In the genomic region with DNA sequence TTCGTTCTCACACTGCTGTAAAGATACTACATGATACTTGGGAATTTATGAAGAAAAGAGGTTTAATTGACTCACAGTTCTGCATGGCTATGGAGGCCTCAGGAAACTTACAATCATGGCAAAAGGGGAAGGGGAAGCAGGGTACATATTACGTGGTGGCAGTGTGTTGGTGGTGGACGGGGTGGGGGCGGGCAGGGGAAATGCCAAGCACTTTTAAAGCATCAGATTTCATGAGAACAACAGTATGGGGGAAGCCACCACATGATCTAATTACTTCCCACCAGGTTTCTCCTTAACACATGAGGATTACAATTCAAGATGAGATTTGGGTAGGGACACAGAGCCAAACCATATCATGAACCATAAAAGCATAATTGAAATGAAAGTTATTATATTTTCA, we compare ENCODE assay signal across 22 cellular contexts.
DNase-seq lines count a peak whose midpoint lies in the region; FAIRE-seq and TF ChIP-seq lines count a peak whose summit lies in the region.
"Had no signal": no experiment of that assay in that cellular context is flagged by ENCODE, and none has a peak within 500 bp of the region (broad histone marks: within the 10 kb centered on the region; RNA-seq: fewer than 3 reads in every experiment).

No MANE protein-coding gene starts in this region.

- POLR2A ChIA-PET in MCF 10A (lab: Yijun Ruan, JAX), result no interaction called here

- BruUV-seq in MCF 10A (replicated peaks; lab: Mats Ljungman, UMichigan), result no TSS peak

- TF ChIP-seq CTCF in MCF 10A (IDR thresholded peaks at IDR 0.05; ENCODE audit: unreplicated experiment) (no peak), breast epithelium (IDR thresholded peaks at IDR 0.05) (no peak), kidney (IDR thresholded peaks at IDR 0.05; ENCODE audit: borderline replicate concordance, extremely low read depth, insufficient read depth) (no peak)

- CTCF ChIA-PET in MCF 10A (lab: Yijun Ruan, JAX), result no interaction called here

- H3K36me3 ChIP-seq in breast epithelium, result no peaks in the 10 kb centered on the region
- no peaks in the 10 kb centered on the region for H3K36me3 ChIP-seq in kidney (ENCODE audit: control insufficient read depth in 1 of 2, insufficient read depth in 2 of 2, low read length in 2 of 2)

- no peak overlapping the region for H3K27ac Mint-ChIP-seq in MCF 10A (ENCODE audit: low read depth, unreplicated experiment)
- H3K27ac Mint-ChIP-seq: B cell; CD4-positive, alpha-beta T cell; CD8-positive, alpha-beta T cell had no signal

- FAIRE-seq in kidney (lab: Jason Lieb, UNC), result no peak
- FAIRE-seq: A549, D721Med, GM12878, GM12892, GM18507 had no signal

- H3K4me3 ChIP-seq in breast epithelium (no peak overlapping the region), kidney (ENCODE audit: low read length in 2 of 2) (no peak overlapping the region)
- H3K4me3 ChIP-seq: A549; BLaER1 treated with 17β-estradiol and CSF1 and Interleukin-3, amounts not matched to agents 10 nM and 100 nM; GM12878 had no signal

- H3K9me3 ChIP-seq in breast epithelium (no peaks in the 10 kb centered on the region), kidney (ENCODE audit: control insufficient read depth in 1 of 2, low read length in 2 of 2) (no peaks in the 10 kb centered on the region)
- H3K9me3 ChIP-seq: A549, Caco-2 had no signal

- H3K36me3 Mint-ChIP-seq in MCF 10A (ENCODE audit: insufficient read depth, unreplicated experiment), result no peaks in the 10 kb centered on the region
- H3K36me3 Mint-ChIP-seq: CD8-positive, alpha-beta T cell had no signal

- no peak overlapping the region for H3K4me3 Mint-ChIP-seq in MCF 10A (ENCODE audit: unreplicated experiment)
- H3K4me3 Mint-ChIP-seq: B cell; CD4-positive, alpha-beta T cell; CD8-positive, alpha-beta T cell had no signal

- no peak overlapping the region for H3K9ac ChIP-seq in kidney (ENCODE audit: low read length in 2 of 2)
- H3K9ac ChIP-seq: BLaER1 treated with 17β-estradiol and CSF1 and Interleukin-3, amounts not matched to agents 10 nM and 100 nM had no signal

- H3K4me1 Mint-ChIP-seq in MCF 10A (ENCODE audit: insufficient read depth, unreplicated experiment), result peaks cover 8% of the 10 kb centered on the region
- H3K4me1 Mint-ChIP-seq: B cell had no signal

- H3K27me3 ChIP-seq in breast epithelium, result no peaks in the 10 kb centered on the region
- H3K27me3 ChIP-seq: BLaER1 treated with 17β-estradiol and CSF1 and Interleukin-3, amounts not matched to agents 10 nM and 100 nM had no signal

- no peaks in the 10 kb centered on the region for H3K4me1 ChIP-seq in breast epithelium
- H3K4me1 ChIP-seq in kidney (ENCODE audit: control insufficient read depth in 1 of 2, insufficient read depth in 1 of 2, low read depth in 1 of 2, low read length in 2 of 2), result no peaks in the 10 kb centered on the region
- H3K4me1 ChIP-seq: A549, Caco-2 had no signal

- no peaks in the 10 kb centered on the region for H3K27me3 Mint-ChIP-seq in MCF 10A (ENCODE audit: insufficient read depth, unreplicated experiment)

- DNase-seq in MCF 10A (ENCODE audit: unreplicated experiment), result peak; percentile 5
- DNase-seq in breast epithelium (ENCODE audit: low spot score in 2 of 2), result no peak
- DNase-seq in dermis blood vessel endothelial cell, result peak; percentile 55
- no peak for DNase-seq in DMS79 (lab: John Stamatoyannopoulos, UW)
- no peak for DNase-seq in kidney
- DNase-seq: AML-193; Caco-2; Calu3; CD4-positive, alpha-beta T cell; CD8-positive, alpha-beta T cell; DND-41; EL; GDM1 had no signal

- H3K9me3 Mint-ChIP-seq in MCF 10A (ENCODE audit: unreplicated experiment), result no peaks in the 10 kb centered on the region
- H3K9me3 Mint-ChIP-seq: CD4-positive, alpha-beta T cell; CD8-positive, alpha-beta T cell had no signal

- H3K27ac ChIP-seq in breast epithelium (no peak overlapping the region), kidney (ENCODE audit: low read depth in 2 of 2, low read length in 2 of 2) (no peak overlapping the region)
- H3K27ac ChIP-seq: 22Rv1; A549; BLaER1 treated with 17β-estradiol and CSF1 and Interleukin-3, amounts not matched to agents 10 nM and 100 nM; C4-2B had no signal

- intact Hi-C loops in MCF 10A (cut with micrococcal nuclease) (no loop called here), breast epithelium (cut with DNase I; ENCODE audit: low total_unique reads) (no loop called here), kidney (cut with DNase I) (no loop called here)

- no peak for TF ChIP-seq POLR2A in breast epithelium (IDR thresholded peaks at IDR 0.05)

Comparison
In these comparisons a context has a peak if more than half of its experiments do, and no peak if none do; other contexts are left out.
1. DNase-seq: peak in MCF 10A (single experiment) and dermis blood vessel endothelial cell (single experiment); none in breast epithelium (0 of 2), DMS79 (single experiment) and kidney (single experiment).